ENCODE assay signal across 28 cellular contexts in genomic region chr1:204321051-204321450, GRCh38. TPM values are rescaled to one million over a fixed set of nuclear protein-coding genes. Genes with fewer than 3 reads are reported as not detected.
DNase-seq lines count a peak whose midpoint lies in the region; ATAC-seq, FAIRE-seq and TF ChIP-seq lines count a peak whose summit lies in the region.
"Had no signal": no experiment of that assay in that cellular context is flagged by ENCODE, and none has a peak within 500 bp of the region (broad histone marks: within the 10 kb centered on the region; RNA-seq: fewer than 3 reads in every experiment).

No MANE protein-coding gene starts in this region.

- intact Hi-C loops in HepG2 (cut with micrococcal nuclease; ENCODE audit: unreplicated experiment) (no loop called here), right lobe of liver (cut with DNase I) (no loop called here), colonic mucosa (cut with DNase I) (no loop called here)
- intact Hi-C loops in activated naive CD4-positive, alpha-beta T cell treated with anti-CD3 and anti-CD28 coated beads for 36 hours (cut with micrococcal nuclease) = loop anchor here (5.0 kb wide), 1 partner anchor 186 kb away; no protein-coding TSS in a partner anchor

- H3K27me3 ChIP-seq in HepG2 (ENCODE audit: control insufficient read depth in 1 of 2, insufficient read depth in 2 of 2, low read length in 2 of 2) (no peaks in the 10 kb centered on the region), right lobe of liver (no peaks in the 10 kb centered on the region), colonic mucosa (no peaks in the 10 kb centered on the region), SJCRH30 (no peaks in the 10 kb centered on the region)
- H3K27me3 ChIP-seq: dorsolateral prefrontal cortex, tibial nerve had no signal

- POLR2A ChIA-PET in HepG2 (lab: Yijun Ruan, JAX) = no interaction called here

- CTCF ChIA-PET in HepG2 (lab: Yijun Ruan, JAX; ENCODE audit: low intra/inter-chr PET ratio, low total read pairs) = no interaction called here
- CTCF ChIA-PET in activated naive CD4-positive, alpha-beta T cell treated with anti-CD3 and anti-CD28 coated beads for 36 hours (lab: Charles Lee) = interaction anchor here (0.8 to 1.0 kb wide), 3 partner anchors 19 to 114 kb away, joined by 3 to 4 read pairs (median 3); no protein-coding TSS in a partner anchor

- H3K4me3 Mint-ChIP-seq in nephron = no peak overlapping the region
- no peak overlapping the region for H3K4me3 Mint-ChIP-seq in activated naive CD4-positive, alpha-beta T cell treated with anti-CD3 and anti-CD28 coated beads for 36 hours
- H3K4me3 Mint-ChIP-seq: activated T-cell treated with anti-CD3 and anti-CD28 coated beads, Interleukin-2, amount 50 U/mL, for 4 hours; central memory CD8-positive, alpha-beta T cell; naive thymus-derived CD4-positive, alpha-beta T cell; stimulated activated naive CD8-positive, alpha-beta T cell treated with anti-CD3 and anti-CD28 coated beads, Interleukin-15, amount 100 ng/mL, for 72 hours; T-helper 1 cell treated with Interleukin-12 subunit alpha and Interleukin-12 subunit beta and Interleukin-4 antibody, amounts not matched to agents 30 μg/mL and 1 μg/mL, for 36 hours had no signal

- H3K36me3 ChIP-seq in HepG2 (replicated peaks in 1 of 2; ENCODE audit: control insufficient read depth in 1 of 2, insufficient read depth in 2 of 2, low read length in 2 of 2) (no peaks in the 10 kb centered on the region; a peak in 1 of 5 replicates), right lobe of liver (no peaks in the 10 kb centered on the region), colonic mucosa (no peaks in the 10 kb centered on the region), SJCRH30 (no peaks in the 10 kb centered on the region)
- H3K36me3 ChIP-seq: tibial nerve had no signal

- H3K79me2 ChIP-seq in HepG2 (ENCODE audit: insufficient read depth, low read length) = no peaks in the 10 kb centered on the region

- H3K27me3 Mint-ChIP-seq in nephron (ENCODE audit: low read depth) = peaks cover 4% of the 10 kb centered on the region
- no peaks in the 10 kb centered on the region for H3K27me3 Mint-ChIP-seq in activated naive CD4-positive, alpha-beta T cell treated with anti-CD3 and anti-CD28 coated beads for 36 hours (ENCODE audit: low read depth)

- no peak for ATAC-seq in HepG2
- no peak for ATAC-seq in right lobe of liver
- ATAC-seq: naive thymus-derived CD4-positive, alpha-beta T cell had no signal

- H3K9me3 ChIP-seq in HepG2 (ENCODE audit: low read length) (no peaks in the 10 kb centered on the region), right lobe of liver (no peaks in the 10 kb centered on the region), colonic mucosa (no peaks in the 10 kb centered on the region), SJCRH30 (replicated peaks) (no peaks in the 10 kb centered on the region)
- H3K9me3 ChIP-seq: tibial nerve had no signal

- no peak overlapping the region for H3K4me2 ChIP-seq in HepG2 (ENCODE audit: low read depth, low read length)

- H3K9ac ChIP-seq in HepG2 (ENCODE audit: insufficient read depth, low read depth, low read length) = no peak overlapping the region
- H3K9ac ChIP-seq in colonic mucosa (ENCODE audit: low read depth in 2 of 2, low read length in 2 of 2) = no peak overlapping the region

- no peak overlapping the region for H3K4me3 ChIP-seq in HepG2 (replicated peaks in 1 of 3; ENCODE audit: insufficient read depth in 1 of 3, low read depth in 2 of 3, low read length in 3 of 3)
- no peak overlapping the region for H3K4me3 ChIP-seq in right lobe of liver
- no peak overlapping the region for H3K4me3 ChIP-seq in colonic mucosa
- no peak overlapping the region for H3K4me3 ChIP-seq in SJCRH30
- H3K4me3 ChIP-seq: dorsolateral prefrontal cortex, SK-N-MC, tibial nerve had no signal

- DNase-seq in HepG2 (ENCODE audit: low spot score) = no peak
- DNase-seq in right lobe of liver = no peak
- DNase-seq in colonic mucosa = no peak
- no peak for DNase-seq in activated naive CD4-positive, alpha-beta T cell treated with anti-CD3 and anti-CD28 coated beads for 36 hours
- DNase-seq in LoVo (ENCODE audit: low spot score) = no peak
- no peak for DNase-seq in activated naive CD4-positive, alpha-beta T cell treated with anti-CD3 and anti-CD28 coated beads, Interleukin-2, amount 50 U/mL, for 16 hours
- DNase-seq in SJCRH30 = no peak
- DNase-seq: activated CD4-positive, alpha-beta T cell treated with anti-CD3 and anti-CD28 coated beads for 4 hours; activated naive CD4-positive, alpha-beta T cell treated with Interleukin-2 at 50 U/mL for 16 hours; activated T-cell treated with anti-CD3 and anti-CD28 coated beads, Interleukin-2, amount 50 U/mL, for 4 hours; aorta; DMS79; dorsolateral prefrontal cortex; GF-D8; Kasumi-1; NCI-H187; NCI-H526; retina; stimulated activated CD4-positive, alpha-beta T cell treated with anti-CD3 and anti-CD28 coated beads, Interleukin-4, amount 100 ng/mL, for 4 hours; stimulated activated naive CD8-positive, alpha-beta T cell treated with anti-CD3 and anti-CD28 coated beads, Interleukin-15, amount 100 ng/mL, for 72 hours had no signal

- in situ Hi-C loops in HepG2 (cut with HindIII; ENCODE audit: extremely low pct_ligation_motif_present, low pct_unique_long_range_greater_than_20kb) = no loop called here

- no peak for TF ChIP-seq EP300 in HepG2 (IDR thresholded peaks at IDR 0.05; ENCODE audit: low read depth in 2 of 2, low read length in 2 of 2)
- TF ChIP-seq EP300 in HepG2 (CRISPR knock-in tag; IDR thresholded peaks at IDR 0.05; ENCODE audit: borderline replicate concordance) = no peak

- no peak for FAIRE-seq in HepG2 (lab: Jason Lieb, UNC)
- FAIRE-seq: endothelial cell of umbilical vein, GM18507 had no signal

- H3K27ac Mint-ChIP-seq in nephron = peak overlapping the region; percentile 50 to 77 (median 76)
- no peak overlapping the region for H3K27ac Mint-ChIP-seq in activated naive CD4-positive, alpha-beta T cell treated with anti-CD3 and anti-CD28 coated beads for 36 hours
- H3K27ac Mint-ChIP-seq: naive thymus-derived CD4-positive, alpha-beta T cell; T-helper 1 cell treated with Interleukin-12 subunit alpha and Interleukin-12 subunit beta and Interleukin-4 antibody, amounts not matched to agents 30 μg/mL and 1 μg/mL, for 36 hours had no signal

- no peaks in the 10 kb centered on the region for H3K36me3 Mint-ChIP-seq in nephron (ENCODE audit: low read depth)
- no peaks in the 10 kb centered on the region for H3K36me3 Mint-ChIP-seq in activated naive CD4-positive, alpha-beta T cell treated with anti-CD3 and anti-CD28 coated beads for 36 hours (ENCODE audit: low read depth)
- H3K36me3 Mint-ChIP-seq: naive thymus-derived CD4-positive, alpha-beta T cell had no signal

- 89% methylated on average over 2 of the region's 2 CpGs for WGBS in HepG2 (ENCODE audit: low lambda C conversion rate)
- no CpG with 5 or more reads among the region's 2 CpGs for WGBS in right lobe of liver (ENCODE audit: insufficient coverage, low coverage, low lambda C conversion rate, missing lambda C conversion rate)

- BruUV-seq in HepG2 (replicated peaks; lab: Mats Ljungman, UMichigan) = no TSS peak

- H4K20me1 ChIP-seq in HepG2 (ENCODE audit: insufficient read depth, low read length) = no peaks in the 10 kb centered on the region

- no peak for TF ChIP-seq CTCF in HepG2 (CRISPR knock-in tag; IDR thresholded peaks at IDR 0.05)
- TF ChIP-seq CTCF in right lobe of liver (IDR thresholded peaks at IDR 0.05) = no peak
- no peak for TF ChIP-seq CTCF in colonic mucosa (IDR thresholded peaks at IDR 0.05)
- no peak for TF ChIP-seq CTCF in nephron (IDR thresholded peaks at IDR 0.05; ENCODE audit: unreplicated experiment in 3 of 3)

- no peak for TF ChIP-seq RAD21 in HepG2 (CRISPR knock-in tag; IDR thresholded peaks at IDR 0.05)

- no peaks in the 10 kb centered on the region for H3K4me1 ChIP-seq in HepG2 (ENCODE audit: insufficient read depth, low read length)
- H3K4me1 ChIP-seq in right lobe of liver = no peaks in the 10 kb centered on the region
- peaks cover 6% of the 10 kb centered on the region for H3K4me1 ChIP-seq in colonic mucosa
- H3K4me1 ChIP-seq in SJCRH30 = peaks cover 19% of the 10 kb centered on the region
- H3K4me1 ChIP-seq: tibial nerve had no signal

- H3K27ac ChIP-seq in HepG2 (ENCODE audit: extremely low read length, insufficient read depth, low read length) (no peak overlapping the region), right lobe of liver (no peak overlapping the region), colonic mucosa (peak overlapping the region; percentile 1), SJCRH30 (no peak overlapping the region)
- H3K27ac ChIP-seq: tibial nerve had no signal

- no peak overlapping the region for H2AFZ ChIP-seq in HepG2 (ENCODE audit: low read length)

- no peaks in the 10 kb centered on the region for H3K9me3 Mint-ChIP-seq in nephron
- no peaks in the 10 kb centered on the region for H3K9me3 Mint-ChIP-seq in activated naive CD4-positive, alpha-beta T cell treated with anti-CD3 and anti-CD28 coated beads for 36 hours
- H3K9me3 Mint-ChIP-seq: activated T-cell treated with anti-CD3 and anti-CD28 coated beads, Interleukin-2, amount 50 U/mL, for 4 hours; central memory CD8-positive, alpha-beta T cell; naive thymus-derived CD4-positive, alpha-beta T cell; stimulated activated naive CD8-positive, alpha-beta T cell treated with anti-CD3 and anti-CD28 coated beads, Interleukin-15, amount 100 ng/mL, for 72 hours; T-helper 1 cell treated with Interleukin-12 subunit alpha and Interleukin-12 subunit beta and Interleukin-4 antibody, amounts not matched to agents 30 μg/mL and 1 μg/mL, for 36 hours had no signal

- TF ChIP-seq POLR2A in HepG2 (IDR thresholded peaks at IDR 0.05; ENCODE audit: insufficient read depth in 1 of 2, low read depth in 2 of 2, low read length in 2 of 2) = no peak
- no peak for TF ChIP-seq POLR2A in right lobe of liver (IDR thresholded peaks at IDR 0.05)

- peaks cover 62% of the 10 kb centered on the region for H3K4me1 Mint-ChIP-seq in nephron
- H3K4me1 Mint-ChIP-seq in activated naive CD4-positive, alpha-beta T cell treated with anti-CD3 and anti-CD28 coated beads for 36 hours (ENCODE audit: low read depth) = peaks cover 22% of the 10 kb centered on the region
- H3K4me1 Mint-ChIP-seq: central memory CD8-positive, alpha-beta T cell; naive thymus-derived CD4-positive, alpha-beta T cell had no signal

RNA-seq across cellular contexts. Expression of gene PLEKHA6, which starts 38.7 kb away (rescaled TPM):
- total RNA-seq in HepG2 (2016; rRNA removed; fragmentation: Illumina TruSeq; extraction: Trizol) = 10.8 and 11.4 TPM in 2 replicates
- total RNA-seq in HepG2 (2016; cell fraction: cytosol; rRNA removed; fragmentation: Illumina TruSeq; extraction: Trizol; ENCODE audit: low read depth) = 0.40 and 1.1 TPM in 2 replicates
- total RNA-seq in HepG2 (2016; cell fraction: insoluble cytoplasmic fraction; rRNA removed; fragmentation: Illumina TruSeq; extraction: Trizol) = 7.3 and 13.7 TPM in 2 replicates
- 3.9 and 4.0 TPM in 2 replicates for total RNA-seq in HepG2 (2016; cell fraction: membrane; rRNA removed; fragmentation: Illumina TruSeq; extraction: Trizol)
- 16.8 and 17.2 TPM in 2 replicates for total RNA-seq in HepG2 (2016; cell fraction: nucleus; rRNA removed; fragmentation: Illumina TruSeq; extraction: Trizol)
- 5.3 and 6.4 TPM in 2 replicates for polyA plus RNA-seq in HepG2 (2011; rRNA removed)
- 2.2 TPM in 2 replicates for polyA plus RNA-seq in HepG2 (2011; cell fraction: cytosol; rRNA removed)
- 18.8 and 20.9 TPM in 2 replicates for polyA plus RNA-seq in HepG2 (2011; cell fraction: nucleus; rRNA removed)
- 6.1 and 6.4 TPM in 2 replicates for polyA plus RNA-seq in HepG2 (2012)
- polyA plus RNA-seq in HepG2 (2016; cell fraction: cytosol; fragmentation: Illumina TruSeq; extraction: Trizol; ENCODE audit: low read depth) = 0.33 and 0.35 TPM in 2 replicates
- polyA plus RNA-seq in HepG2 (2016; cell fraction: insoluble cytoplasmic fraction; fragmentation: Illumina TruSeq; extraction: Trizol; ENCODE audit: low read depth) = 5.7 and 9.8 TPM in 2 replicates
- polyA plus RNA-seq in HepG2 (2016; cell fraction: membrane; fragmentation: Illumina TruSeq; extraction: Trizol; ENCODE audit: low read depth) = 1.2 and 1.6 TPM in 2 replicates
- 24.1 and 24.3 TPM in 2 replicates for polyA plus RNA-seq in HepG2 (2016; cell fraction: nucleus; fragmentation: Illumina TruSeq; extraction: Trizol; ENCODE audit: insufficient read depth, low read depth)
- 5.2 and 11.2 TPM in 2 replicates for polyA minus RNA-seq in HepG2 (2011; rRNA and poly(A)+ RNA removed; ENCODE audit: low replicate concordance)
- polyA minus RNA-seq in HepG2 (2011; cell fraction: cytosol; rRNA and poly(A)+ RNA removed) = 3.2 and 7.6 TPM in 2 replicates
- polyA minus RNA-seq in HepG2 (2011; cell fraction: nucleus; rRNA and poly(A)+ RNA removed) = 11.1 and 11.8 TPM in 2 replicates
- 10 to 100 TPM; 16.6 to 31.1 (median 22.1) TPM for total RNA-seq in right lobe of liver
- total RNA-seq in colonic mucosa = 100 to 1,000 TPM in 1 of 2 donors, 10 to 100 TPM in 1; 84.5 to 165 TPM
- under 1 TPM; 0.17 to 0.52 TPM for total RNA-seq in activated naive CD4-positive, alpha-beta T cell treated with anti-CD3 and anti-CD28 coated beads for 36 hours
- total RNA-seq in SJCRH30 (2014; rRNA removed; shearing (Covaris generic)) = 1.2 and 1.5 TPM in 2 replicates
